17 cellular contexts compared by ENCODE assay signal in genomic region chr5:456351-457194, GRCh38. TPM values are rescaled to one million over a fixed set of nuclear protein-coding genes. Genes with fewer than 3 reads are reported as not detected.
DNase-seq lines count a peak whose midpoint lies in the region; ATAC-seq, FAIRE-seq and TF ChIP-seq lines count a peak whose summit lies in the region.
"Had no signal": no experiment of that assay in that cellular context is flagged by ENCODE, and none has a peak within 500 bp of the region (broad histone marks: within the 10 kb centered on the region; RNA-seq: fewer than 3 reads in every experiment).

No MANE protein-coding gene starts in this region.

- H3K27ac ChIP-seq in HepG2 (ENCODE audit: extremely low read length, insufficient read depth, low read length) (no peak overlapping the region), upper lobe of left lung (no peak overlapping the region)
- H3K27ac ChIP-seq: heart right ventricle, vagina had no signal

- WGBS in HepG2 (ENCODE audit: low lambda C conversion rate) = 94% methylated on average over 20 of the region's 28 CpGs
- WGBS in upper lobe of left lung, 2 donors = 85 to 94% methylated on average over 16 to 28 of the region's 28 CpGs

- H3K4me3 ChIP-seq in HepG2 (replicated peaks in 1 of 3; ENCODE audit: insufficient read depth in 1 of 3, low read depth in 2 of 3, low read length in 3 of 3) = no peak overlapping the region
- no peak overlapping the region for H3K4me3 ChIP-seq in upper lobe of left lung
- H3K4me3 ChIP-seq: heart right ventricle, vagina had no signal

- in situ Hi-C loops in HepG2 (cut with HindIII; ENCODE audit: extremely low pct_ligation_motif_present, low pct_unique_long_range_greater_than_20kb) = no loop called here

- H3K27ac Mint-ChIP-seq in activated naive CD8-positive, alpha-beta T cell = peak overlapping the region; percentile 22
- H3K27ac Mint-ChIP-seq in activated naive CD8-positive, alpha-beta T cell treated with anti-CD3 and anti-CD28 coated beads for 36 hours = no peak overlapping the region
- H3K27ac Mint-ChIP-seq in activated T-helper 1 cell treated with anti-CD3 and anti-CD28 coated beads, Interleukin-12 subunit alpha, Interleukin-12 subunit beta, Interleukin-2, Interleukin-4 antibody, amounts not matched to agents 30 ng/mL and 10 ng/mL and 1 ng/mL, durations not matched to agents 14 hours and 24 hours and 36 hours = peak overlapping the region; percentile 46
- H3K27ac Mint-ChIP-seq: nephron progenitor cell; stimulated activated naive CD8-positive, alpha-beta T cell treated with anti-CD3 and anti-CD28 coated beads, Interleukin-15, Interleukin-2, amounts not matched to agents 100 ng/mL and 50 ng/mL, for 24 hours had no signal

- TF ChIP-seq EP300 in HepG2 (IDR thresholded peaks at IDR 0.05; ENCODE audit: low read depth in 2 of 2, low read length in 2 of 2) (no peak), HepG2 (CRISPR knock-in tag; IDR thresholded peaks at IDR 0.05; ENCODE audit: borderline replicate concordance) (no peak), upper lobe of left lung (IDR thresholded peaks at IDR 0.05) (no peak)

- DNase-seq in activated naive CD8-positive, alpha-beta T cell treated with anti-CD3 and anti-CD28 coated beads for 36 hours = no peak
- DNase-seq in activated T-helper 1 cell treated with anti-CD3 and anti-CD28 coated beads, Interleukin-12 subunit alpha, Interleukin-12 subunit beta, Interleukin-2, Interleukin-4 antibody, amounts not matched to agents 30 ng/mL and 10 ng/mL and 1 ng/mL, durations not matched to agents 14 hours and 24 hours and 36 hours (ENCODE audit: low spot score) = no peak
- DNase-seq in HepG2 (ENCODE audit: low spot score) = no peak
- DNase-seq in upper lobe of left lung = peak; percentile 14 to 58
- DNase-seq in activated CD8-positive, alpha-beta memory T cell treated with anti-CD3 and anti-CD28 coated beads, Interleukin-2, amount 50 U/mL, for 48 hours = no peak
- no peak for DNase-seq in NCI-H2171 treated with DMSO at 0.1 percent for 48 hours (lab: John Stamatoyannopoulos, UW)
- no peak for DNase-seq in cerebellum (ENCODE audit: low spot score)
- DNase-seq: activated CD4-positive, alpha-beta T cell treated with anti-CD3 and anti-CD28 coated beads for 1 hour; caudate nucleus; effector memory CD4-positive, alpha-beta T cell; mesendoderm; NCI-H1436; nephron progenitor cell had no signal

- intact Hi-C loops in activated T-helper 1 cell treated with anti-CD3 and anti-CD28 coated beads, Interleukin-12 subunit alpha, Interleukin-12 subunit beta, Interleukin-2, Interleukin-4 antibody, amounts not matched to agents 30 ng/mL and 10 ng/mL and 1 ng/mL, durations not matched to agents 14 hours and 24 hours and 36 hours (cut with micrococcal nuclease) = loop anchor here (5.0 kb wide), 1 partner anchor 64 kb away; no protein-coding TSS in a partner anchor
- intact Hi-C loops in HepG2 (cut with micrococcal nuclease; ENCODE audit: unreplicated experiment) = no loop called here

- no peaks in the 10 kb centered on the region for H3K27me3 ChIP-seq in HepG2 (ENCODE audit: control insufficient read depth in 1 of 2, insufficient read depth in 2 of 2, low read length in 2 of 2)
- no peaks in the 10 kb centered on the region for H3K27me3 ChIP-seq in upper lobe of left lung
- H3K27me3 ChIP-seq: heart right ventricle, vagina had no signal

- H3K4me2 ChIP-seq in HepG2 (ENCODE audit: low read depth, low read length) = no peak overlapping the region

- POLR2A ChIA-PET in HepG2 (lab: Yijun Ruan, JAX) = no interaction called here

- no peaks in the 10 kb centered on the region for H3K27me3 Mint-ChIP-seq in activated naive CD8-positive, alpha-beta T cell
- H3K27me3 Mint-ChIP-seq in activated naive CD8-positive, alpha-beta T cell treated with anti-CD3 and anti-CD28 coated beads for 36 hours = no peaks in the 10 kb centered on the region
- H3K27me3 Mint-ChIP-seq in activated T-helper 1 cell treated with anti-CD3 and anti-CD28 coated beads, Interleukin-12 subunit alpha, Interleukin-12 subunit beta, Interleukin-2, Interleukin-4 antibody, amounts not matched to agents 30 ng/mL and 10 ng/mL and 1 ng/mL, durations not matched to agents 14 hours and 24 hours and 36 hours (ENCODE audit: insufficient read depth) = no peaks in the 10 kb centered on the region
- H3K27me3 Mint-ChIP-seq: stimulated activated naive CD8-positive, alpha-beta T cell treated with anti-CD3 and anti-CD28 coated beads, Interleukin-15, Interleukin-2, amounts not matched to agents 100 ng/mL and 50 ng/mL, for 24 hours had no signal

- H3K9me3 Mint-ChIP-seq in activated naive CD8-positive, alpha-beta T cell (ENCODE audit: low read depth) = peaks cover 8% of the 10 kb centered on the region
- peaks cover 12% of the 10 kb centered on the region for H3K9me3 Mint-ChIP-seq in activated naive CD8-positive, alpha-beta T cell treated with anti-CD3 and anti-CD28 coated beads for 36 hours
- H3K9me3 Mint-ChIP-seq in activated T-helper 1 cell treated with anti-CD3 and anti-CD28 coated beads, Interleukin-12 subunit alpha, Interleukin-12 subunit beta, Interleukin-2, Interleukin-4 antibody, amounts not matched to agents 30 ng/mL and 10 ng/mL and 1 ng/mL, durations not matched to agents 14 hours and 24 hours and 36 hours = peaks cover 21% of the 10 kb centered on the region

- no peaks in the 10 kb centered on the region for H3K79me2 ChIP-seq in HepG2 (ENCODE audit: insufficient read depth, low read length)

- CTCF ChIA-PET in HepG2 (lab: Yijun Ruan, JAX; ENCODE audit: low intra/inter-chr PET ratio, low total read pairs) = no interaction called here

- peaks cover 34 to 75% of the 10 kb centered on the region in 2 experiments; a peak in 4 of 5 replicates for H3K36me3 ChIP-seq in HepG2 (replicated peaks in 1 of 2; ENCODE audit: control insufficient read depth in 1 of 2, insufficient read depth in 2 of 2, low read length in 2 of 2)
- H3K36me3 ChIP-seq in upper lobe of left lung = peaks cover 22 to 96% (median 79%) of the 10 kb centered on the region in 4 donors

- no peak for TF ChIP-seq RAD21 in HepG2 (CRISPR knock-in tag; IDR thresholded peaks at IDR 0.05)

- no peak for ATAC-seq in HepG2
- ATAC-seq in upper lobe of left lung (ENCODE audit: low FRiP score in 2 of 2) = no peak

- peak overlapping the region; percentile 32 for H3K4me3 Mint-ChIP-seq in activated naive CD8-positive, alpha-beta T cell
- H3K4me3 Mint-ChIP-seq in activated naive CD8-positive, alpha-beta T cell treated with anti-CD3 and anti-CD28 coated beads for 36 hours = no peak overlapping the region
- H3K4me3 Mint-ChIP-seq in activated T-helper 1 cell treated with anti-CD3 and anti-CD28 coated beads, Interleukin-12 subunit alpha, Interleukin-12 subunit beta, Interleukin-2, Interleukin-4 antibody, amounts not matched to agents 30 ng/mL and 10 ng/mL and 1 ng/mL, durations not matched to agents 14 hours and 24 hours and 36 hours = no peak overlapping the region
- H3K4me3 Mint-ChIP-seq: nephron progenitor cell; stimulated activated naive CD8-positive, alpha-beta T cell treated with anti-CD3 and anti-CD28 coated beads, Interleukin-15, Interleukin-2, amounts not matched to agents 100 ng/mL and 50 ng/mL, for 24 hours had no signal

- H4K20me1 ChIP-seq in HepG2 (ENCODE audit: insufficient read depth, low read length) = 0 out of 2 replicates have a peak, but pooled peaks cover 3% of the 10 kb centered on the region

- peaks cover 47% of the 10 kb centered on the region for H3K36me3 Mint-ChIP-seq in activated naive CD8-positive, alpha-beta T cell
- H3K36me3 Mint-ChIP-seq in activated naive CD8-positive, alpha-beta T cell treated with anti-CD3 and anti-CD28 coated beads for 36 hours = peaks cover 65% of the 10 kb centered on the region
- H3K36me3 Mint-ChIP-seq in activated T-helper 1 cell treated with anti-CD3 and anti-CD28 coated beads, Interleukin-12 subunit alpha, Interleukin-12 subunit beta, Interleukin-2, Interleukin-4 antibody, amounts not matched to agents 30 ng/mL and 10 ng/mL and 1 ng/mL, durations not matched to agents 14 hours and 24 hours and 36 hours (ENCODE audit: low read depth) = peaks cover 74% of the 10 kb centered on the region

- peaks cover 5% of the 10 kb centered on the region; the same call in 1 of the 2 replicates for H3K9me3 ChIP-seq in HepG2 (ENCODE audit: low read length)
- H3K9me3 ChIP-seq in upper lobe of left lung = peaks cover 4 to 7% (median 7%) of the 10 kb centered on the region in 4 donors

- no peaks in the 10 kb centered on the region for H3K4me1 ChIP-seq in HepG2 (ENCODE audit: insufficient read depth, low read length)
- H3K4me1 ChIP-seq in upper lobe of left lung = peaks cover 0 to 4% (median 0%) of the 10 kb centered on the region in 4 donors
- H3K4me1 ChIP-seq: heart right ventricle had no signal

- FAIRE-seq in HepG2 (lab: Jason Lieb, UNC) = no peak

- TF ChIP-seq POLR2A in HepG2 (IDR thresholded peaks at IDR 0.05; ENCODE audit: insufficient read depth in 1 of 2, low read depth in 2 of 2, low read length in 2 of 2) (no peak), upper lobe of left lung (IDR thresholded peaks at IDR 0.05) (no peak)

- no TSS peak for BruUV-seq in HepG2 (replicated peaks; lab: Mats Ljungman, UMichigan)

- H3K4me1 Mint-ChIP-seq in activated naive CD8-positive, alpha-beta T cell (ENCODE audit: low read depth) = peaks cover 68% of the 10 kb centered on the region
- peaks cover 50% of the 10 kb centered on the region for H3K4me1 Mint-ChIP-seq in activated naive CD8-positive, alpha-beta T cell treated with anti-CD3 and anti-CD28 coated beads for 36 hours
- peaks cover 70% of the 10 kb centered on the region for H3K4me1 Mint-ChIP-seq in activated T-helper 1 cell treated with anti-CD3 and anti-CD28 coated beads, Interleukin-12 subunit alpha, Interleukin-12 subunit beta, Interleukin-2, Interleukin-4 antibody, amounts not matched to agents 30 ng/mL and 10 ng/mL and 1 ng/mL, durations not matched to agents 14 hours and 24 hours and 36 hours (ENCODE audit: low read depth)
- H3K4me1 Mint-ChIP-seq: nephron progenitor cell had no signal

- TF ChIP-seq CTCF in HepG2 (CRISPR knock-in tag; IDR thresholded peaks at IDR 0.05) = no peak
- no peak for TF ChIP-seq CTCF in upper lobe of left lung (IDR thresholded peaks at IDR 0.05)

- no peak overlapping the region for H2AFZ ChIP-seq in HepG2 (ENCODE audit: low read length)

- H3K9ac ChIP-seq in HepG2 (ENCODE audit: insufficient read depth, low read depth, low read length) = no peak overlapping the region

RNA-seq across cellular contexts. Expression of gene EXOC3, which starts 13.6 kb away (rescaled TPM):
- 10 to 100 TPM; 58.2 to 61.2 TPM for total RNA-seq in activated naive CD8-positive, alpha-beta T cell treated with anti-CD3 and anti-CD28 coated beads for 36 hours
- total RNA-seq in activated T-helper 1 cell treated with anti-CD3 and anti-CD28 coated beads, Interleukin-12 subunit alpha, Interleukin-12 subunit beta, Interleukin-2, Interleukin-4 antibody, amounts not matched to agents 30 ng/mL and 10 ng/mL and 1 ng/mL, durations not matched to agents 14 hours and 24 hours and 36 hours = 59.6 and 62.0 TPM in 2 replicates
- 16.0 and 20.5 TPM in 2 replicates for total RNA-seq in HepG2 (2016; rRNA removed; fragmentation: Illumina TruSeq; extraction: Trizol)
- 7.2 and 7.9 TPM in 2 replicates for total RNA-seq in HepG2 (2016; cell fraction: cytosol; rRNA removed; fragmentation: Illumina TruSeq; extraction: Trizol; ENCODE audit: low read depth)
- total RNA-seq in HepG2 (2016; cell fraction: insoluble cytoplasmic fraction; rRNA removed; fragmentation: Illumina TruSeq; extraction: Trizol) = 14.6 and 19.5 TPM in 2 replicates
- total RNA-seq in HepG2 (2016; cell fraction: membrane; rRNA removed; fragmentation: Illumina TruSeq; extraction: Trizol) = 13.8 and 14.1 TPM in 2 replicates
- 11.2 and 13.3 TPM in 2 replicates for total RNA-seq in HepG2 (2016; cell fraction: nucleus; rRNA removed; fragmentation: Illumina TruSeq; extraction: Trizol)
- polyA plus RNA-seq in HepG2 (2011; rRNA removed) = 9.2 and 11.8 TPM in 2 replicates
- polyA plus RNA-seq in HepG2 (2011; cell fraction: cytosol; rRNA removed) = 6.8 and 8.3 TPM in 2 replicates
- 26.9 and 28.5 TPM in 2 replicates for polyA plus RNA-seq in HepG2 (2011; cell fraction: nucleus; rRNA removed)
- 14.6 and 15.2 TPM in 2 replicates for polyA plus RNA-seq in HepG2 (2012)
- polyA plus RNA-seq in HepG2 (2016; cell fraction: cytosol; fragmentation: Illumina TruSeq; extraction: Trizol; ENCODE audit: low read depth) = 5.5 and 5.9 TPM in 2 replicates
- polyA plus RNA-seq in HepG2 (2016; cell fraction: insoluble cytoplasmic fraction; fragmentation: Illumina TruSeq; extraction: Trizol; ENCODE audit: low read depth) = 14.3 and 16.5 TPM in 2 replicates
- 7.8 and 8.8 TPM in 2 replicates for polyA plus RNA-seq in HepG2 (2016; cell fraction: membrane; fragmentation: Illumina TruSeq; extraction: Trizol; ENCODE audit: low read depth)
- polyA plus RNA-seq in HepG2 (2016; cell fraction: nucleus; fragmentation: Illumina TruSeq; extraction: Trizol; ENCODE audit: insufficient read depth, low read depth) = 28.1 and 32.7 TPM in 2 replicates
- 15.9 and 55.4 TPM in 2 replicates for polyA minus RNA-seq in HepG2 (2011; rRNA and poly(A)+ RNA removed; ENCODE audit: low replicate concordance)
- polyA minus RNA-seq in HepG2 (2011; cell fraction: cytosol; rRNA and poly(A)+ RNA removed) = 6.1 and 7.2 TPM in 2 replicates
- polyA minus RNA-seq in HepG2 (2011; cell fraction: nucleus; rRNA and poly(A)+ RNA removed) = 12.9 and 14.2 TPM in 2 replicates
- 100 to 1,000 TPM in 2 of 6 donors, 10 to 100 TPM in 4; 43.6 to 149 (median 64.5) TPM for total RNA-seq in upper lobe of left lung
- total RNA-seq in cerebellum = 27.8 TPM

Comparison
In these comparisons a context has a peak if more than half of its experiments do, and no peak if none do; other contexts are left out.
1. DNase-seq: peak in upper lobe of left lung (2 of 2); none in activated naive CD8-positive, alpha-beta T cell treated with anti-CD3 and anti-CD28 coated beads for 36 hours (single experiment), activated T-helper 1 cell treated with anti-CD3 and anti-CD28 coated beads, Interleukin-12 subunit alpha, Interleukin-12 subunit beta, Interleukin-2, Interleukin-4 antibody, amounts not matched to agents 30 ng/mL and 10 ng/mL and 1 ng/mL, durations not matched to agents 14 hours and 24 hours and 36 hours (single experiment), HepG2 (single experiment), activated CD8-positive, alpha-beta memory T cell treated with anti-CD3 and anti-CD28 coated beads, Interleukin-2, amount 50 U/mL, for 48 hours (single experiment), NCI-H2171 treated with DMSO at 0.1 percent for 48 hours (single experiment) and cerebellum (single experiment).